ENCODE assay signal across 1 cellular context in the genomic region with DNA sequence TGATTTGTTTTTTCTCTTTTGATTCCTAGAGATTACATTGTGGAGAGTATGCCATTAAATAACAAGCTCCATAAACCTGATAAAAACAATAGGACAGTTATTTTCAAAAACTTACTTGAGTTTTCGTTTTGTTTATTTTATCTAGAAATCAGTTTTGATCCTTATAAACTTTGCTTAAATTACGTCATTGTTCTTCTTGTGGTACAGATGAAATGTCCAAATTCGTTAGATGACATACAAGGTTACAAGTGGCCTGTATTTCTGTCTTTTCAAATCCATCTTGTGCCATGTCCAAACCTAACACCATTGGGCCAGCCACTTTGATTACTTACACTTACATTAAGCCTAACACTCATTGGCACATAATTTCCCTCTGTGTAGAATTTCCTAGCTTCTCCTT.
TF ChIP-seq lines count a peak whose summit lies in the region.

No MANE protein-coding gene starts in this region.

TF ChIP-seq in HepG2, 621 proteins besides CTCF, POLR2A, EP300 and RAD21 (continued from another document):
- TF ChIP-seq, protein P1, sequence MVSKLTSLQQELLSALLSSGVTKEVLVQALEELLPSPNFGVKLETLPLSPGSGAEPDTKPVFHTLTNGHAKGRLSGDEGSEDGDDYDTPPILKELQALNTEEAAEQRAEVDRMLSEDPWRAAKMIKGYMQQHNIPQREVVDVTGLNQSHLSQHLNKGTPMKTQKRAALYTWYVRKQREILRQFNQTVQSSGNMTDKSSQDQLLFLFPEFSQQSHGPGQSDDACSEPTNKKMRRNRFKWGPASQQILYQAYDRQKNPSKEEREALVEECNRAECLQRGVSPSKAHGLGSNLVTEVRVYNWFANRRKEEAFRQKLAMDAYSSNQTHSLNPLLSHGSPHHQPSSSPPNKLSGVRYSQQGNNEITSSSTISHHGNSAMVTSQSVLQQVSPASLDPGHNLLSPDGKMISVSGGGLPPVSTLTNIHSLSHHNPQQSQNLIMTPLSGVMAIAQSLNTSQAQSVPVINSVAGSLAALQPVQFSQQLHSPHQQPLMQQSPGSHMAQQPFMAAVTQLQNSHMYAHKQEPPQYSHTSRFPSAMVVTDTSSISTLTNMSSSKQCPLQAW (CRISPR knock-in tag; IDR thresholded peaks at IDR 0.05) = no peak
- TF ChIP-seq CREB1 (IDR thresholded peaks at IDR 0.05) = peak; percentile 52
- no peak for TF ChIP-seq CREB1 (CRISPR knock-in tag; IDR thresholded peaks at IDR 0.05)
TF ChIP-seq in HepG2: peak in this region for 2.
